Comparison of ENCODE assay signal across 17 cellular contexts in the genomic region with DNA sequence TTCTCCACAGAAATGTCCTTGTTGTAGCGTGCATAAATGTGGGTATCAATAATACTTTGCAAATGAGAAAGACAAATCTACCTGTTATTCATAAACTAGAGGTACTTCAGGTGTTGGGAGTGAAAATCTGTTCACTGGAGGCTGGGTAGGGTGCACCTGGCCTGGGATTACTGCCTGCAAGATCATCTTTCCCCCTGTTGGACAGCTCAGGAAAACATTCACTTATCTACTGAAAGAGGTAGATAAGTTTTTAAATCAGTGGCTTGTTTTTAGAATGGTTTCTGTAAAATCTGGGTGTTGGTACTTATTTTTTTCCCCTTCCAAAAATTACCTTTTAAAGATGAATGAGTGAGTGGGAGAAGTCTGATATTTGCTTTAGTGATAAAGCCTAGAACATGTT.
DNase-seq lines count a peak whose midpoint lies in the region; ATAC-seq and TF ChIP-seq lines count a peak whose summit lies in the region.
"Had no signal": no experiment of that assay in that cellular context is flagged by ENCODE, and none has a peak within 500 bp of the region (broad histone marks: within the 10 kb centered on the region; RNA-seq: fewer than 3 reads in every experiment).

No MANE protein-coding gene starts in this region.

- POLR2A ChIA-PET in activated B cell treated with CpG ODN at 0.5 μM for 24 hours (lab: Charles Lee) = interaction anchor here (0.5 to 1.3 kb wide), 3 partner anchors 10 to 95 kb away, joined by 3 to 7 read pairs (median 4); a partner anchor contains a TSS

- H3K27me3 Mint-ChIP-seq in activated B cell treated with CpG ODN at 0.5 μM for 24 hours = no peaks in the 10 kb centered on the region

- CTCF ChIA-PET in activated B cell treated with CpG ODN at 0.5 μM for 24 hours (lab: Charles Lee) = no interaction called here

- H3K36me3 ChIP-seq in cardiac muscle cell (no peaks in the 10 kb centered on the region), neutrophil (no peaks in the 10 kb centered on the region), thyroid gland (no peaks in the 10 kb centered on the region), vagina (no peaks in the 10 kb centered on the region), body of pancreas (replicated peaks in 1 of 2; ENCODE audit: insufficient read depth in 1 of 2, low read depth in 2 of 2) (no peaks in the 10 kb centered on the region)

- peak overlapping the region; percentile 42 for H3K27ac Mint-ChIP-seq in activated B cell treated with CpG ODN at 0.5 μM for 24 hours

- H3K27me3 ChIP-seq in cardiac muscle cell (no peaks in the 10 kb centered on the region), neutrophil (no peaks in the 10 kb centered on the region), thyroid gland (no peaks in the 10 kb centered on the region), vagina (no peaks in the 10 kb centered on the region), body of pancreas (no peaks in the 10 kb centered on the region)

- no peaks in the 10 kb centered on the region for H3K9me3 ChIP-seq in cardiac muscle cell (ENCODE audit: low read depth)
- H3K9me3 ChIP-seq in neutrophil = no peaks in the 10 kb centered on the region
- H3K9me3 ChIP-seq in thyroid gland = no peaks in the 10 kb centered on the region
- H3K9me3 ChIP-seq in vagina = no peaks in the 10 kb centered on the region
- H3K9me3 ChIP-seq in body of pancreas = no peaks in the 10 kb centered on the region
- H3K9me3 ChIP-seq: A549 had no signal

- no peak for TF ChIP-seq CTCF in cardiac muscle cell (IDR thresholded peaks at IDR 0.05; ENCODE audit: low read depth, low read length)
- TF ChIP-seq CTCF in activated B cell treated with CpG ODN at 0.5 μM for 24 hours (IDR thresholded peaks at IDR 0.05) = no peak
- no peak for TF ChIP-seq CTCF in neutrophil (IDR thresholded peaks at IDR 0.05)
- no peak for TF ChIP-seq CTCF in thyroid gland (IDR thresholded peaks at IDR 0.05)
- TF ChIP-seq CTCF in vagina (IDR thresholded peaks at IDR 0.05) = no peak
- no peak for TF ChIP-seq CTCF in body of pancreas (IDR thresholded peaks at IDR 0.05)

- H3K4me3 ChIP-seq in cardiac muscle cell (no peak overlapping the region), neutrophil (ENCODE audit: low read depth in 1 of 2, low read length in 1 of 2) (no peak overlapping the region), thyroid gland (replicated peaks in 1 of 3) (no peak overlapping the region), vagina (no peak overlapping the region), body of pancreas (no peak overlapping the region)
- H3K4me3 ChIP-seq: A549 had no signal

- H3K4me1 ChIP-seq in cardiac muscle cell (ENCODE audit: low read depth) (peaks cover 29% of the 10 kb centered on the region), neutrophil (ENCODE audit: control insufficient read depth in 1 of 2, insufficient read depth in 1 of 2, low read depth in 1 of 2, low read length in 1 of 2) (peaks cover 17 to 20% of the 10 kb centered on the region in 2 experiments), thyroid gland (peaks cover 10 to 27% of the 10 kb centered on the region in 2 donors), vagina (peaks cover 36% of the 10 kb centered on the region), body of pancreas (peaks cover 18% of the 10 kb centered on the region)

- peaks cover 13% of the 10 kb centered on the region for H3K36me3 Mint-ChIP-seq in activated B cell treated with CpG ODN at 0.5 μM for 24 hours (ENCODE audit: low read depth)

- no peak for TF ChIP-seq POLR2A in thyroid gland (IDR thresholded peaks at IDR 0.05)
- TF ChIP-seq POLR2A in vagina (IDR thresholded peaks at IDR 0.05) = no peak
- no peak for TF ChIP-seq POLR2A in body of pancreas (IDR thresholded peaks at IDR 0.05)

- intact Hi-C loops in left ventricle myocardium superior (cut with micrococcal nuclease) = no loop called here
- intact Hi-C loops in activated B cell treated with CpG ODN at 0.5 μM for 24 hours (cut with micrococcal nuclease) = no loop called here
- intact Hi-C loops in thyroid gland (cut with DNase I) = no loop called here
- intact Hi-C loops in vagina (cut with DNase I) = no loop called here
- intact Hi-C loops in body of pancreas (cut with DNase I) = no loop called here

- DNase-seq in cardiac muscle cell (ENCODE audit: low read depth in 1 of 2, low spot score in 1 of 2) (no peak), left ventricle myocardium superior (no peak), activated B cell treated with CpG ODN at 0.5 μM for 24 hours (no peak), thyroid gland (no peak), vagina (ENCODE audit: extremely low spot score in 2 of 2) (no peak), body of pancreas (no peak)
- DNase-seq: COR-L47, EL, IMR-90, NCI-H1105, NCI-H1694 treated with DMSO at 0.1 percent for 48 hours, NCI-H2107, NCI-H226, NCI-H526, SHP77 had no signal

- 95 to 96% methylated on average over 1 of the region's 1 CpG for WGBS in thyroid gland, 2 donors
- WGBS in body of pancreas, 2 donors = 32 to 42% methylated on average over 1 of the region's 1 CpG

- H3K9me3 Mint-ChIP-seq in activated B cell treated with CpG ODN at 0.5 μM for 24 hours = no peaks in the 10 kb centered on the region

- H3K27ac ChIP-seq in cardiac muscle cell (peak overlapping the region; percentile 39), neutrophil (peak overlapping the region; percentile 68), thyroid gland (no peak overlapping the region), vagina (no peak overlapping the region), body of pancreas (no peak overlapping the region)
- H3K27ac ChIP-seq: A549 had no signal

- ATAC-seq in left ventricle myocardium superior (no peak), activated B cell treated with CpG ODN at 0.5 μM for 24 hours (ENCODE audit: low read depth) (no peak), body of pancreas (no peak)
- ATAC-seq: A549 had no signal

- peaks cover 49% of the 10 kb centered on the region for H3K4me1 Mint-ChIP-seq in activated B cell treated with CpG ODN at 0.5 μM for 24 hours

- no peak overlapping the region for H3K4me3 Mint-ChIP-seq in activated B cell treated with CpG ODN at 0.5 μM for 24 hours

Comparison
In these comparisons a context has a peak if more than half of its experiments do, and no peak if none do; other contexts are left out.
1. H3K27ac ChIP-seq: peak in cardiac muscle cell (single experiment) and neutrophil (single experiment); none in thyroid gland (0 of 3), vagina (single experiment) and body of pancreas (0 of 4).